Comparison of ENCODE assay signal across 1 cellular context in the genomic region with DNA sequence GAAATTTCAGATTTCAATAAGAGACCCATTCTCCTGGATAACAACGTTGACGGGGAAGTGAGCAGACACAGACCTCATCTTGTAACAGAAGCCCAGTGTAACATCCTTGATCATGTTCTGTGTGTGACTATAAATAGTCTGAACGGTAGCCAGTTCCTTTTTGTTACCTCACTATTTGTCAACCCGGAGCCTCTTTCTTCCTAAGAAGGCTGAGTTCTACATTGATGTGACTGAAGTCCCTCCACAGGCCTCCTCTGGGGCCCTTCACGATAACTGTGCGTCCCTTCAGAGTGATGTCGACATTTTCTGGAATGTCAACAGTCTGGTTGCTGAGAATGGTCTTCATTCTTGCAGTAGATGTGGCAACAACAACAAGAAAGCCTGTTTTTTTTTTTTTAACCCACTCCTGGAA.
TF ChIP-seq lines count a peak whose summit lies in the region.

No MANE protein-coding gene starts in this region.

TF ChIP-seq in HepG2, 621 proteins besides CTCF, POLR2A, EP300 and RAD21 (continued from another document and continues in another):
- no peak for TF ChIP-seq NFAT5 (CRISPR knock-in tag; IDR thresholded peaks at IDR 0.05)
- no peak for TF ChIP-seq GLI4 (CRISPR knock-in tag; IDR thresholded peaks at IDR 0.05; ENCODE audit: borderline replicate concordance)
- TF ChIP-seq KDM1A (CRISPR knock-in tag; IDR thresholded peaks at IDR 0.05) = peak; percentile 66; the same call in 1 of the 2 replicates
- no peak for TF ChIP-seq HOXA5 (CRISPR knock-in tag; IDR thresholded peaks at IDR 0.05)
- TF ChIP-seq ZBTB43 (CRISPR knock-in tag; conservative IDR thresholded peaks at IDR 0.05) = no peak
- TF ChIP-seq ZNF572 (CRISPR knock-in tag; IDR thresholded peaks at IDR 0.05) = no peak
- no peak for TF ChIP-seq HNRNPK (IDR thresholded peaks at IDR 0.05; ENCODE audit: low read depth, low read length, poor library complexity, severe bottlenecking)
- TF ChIP-seq, protein P1, sequence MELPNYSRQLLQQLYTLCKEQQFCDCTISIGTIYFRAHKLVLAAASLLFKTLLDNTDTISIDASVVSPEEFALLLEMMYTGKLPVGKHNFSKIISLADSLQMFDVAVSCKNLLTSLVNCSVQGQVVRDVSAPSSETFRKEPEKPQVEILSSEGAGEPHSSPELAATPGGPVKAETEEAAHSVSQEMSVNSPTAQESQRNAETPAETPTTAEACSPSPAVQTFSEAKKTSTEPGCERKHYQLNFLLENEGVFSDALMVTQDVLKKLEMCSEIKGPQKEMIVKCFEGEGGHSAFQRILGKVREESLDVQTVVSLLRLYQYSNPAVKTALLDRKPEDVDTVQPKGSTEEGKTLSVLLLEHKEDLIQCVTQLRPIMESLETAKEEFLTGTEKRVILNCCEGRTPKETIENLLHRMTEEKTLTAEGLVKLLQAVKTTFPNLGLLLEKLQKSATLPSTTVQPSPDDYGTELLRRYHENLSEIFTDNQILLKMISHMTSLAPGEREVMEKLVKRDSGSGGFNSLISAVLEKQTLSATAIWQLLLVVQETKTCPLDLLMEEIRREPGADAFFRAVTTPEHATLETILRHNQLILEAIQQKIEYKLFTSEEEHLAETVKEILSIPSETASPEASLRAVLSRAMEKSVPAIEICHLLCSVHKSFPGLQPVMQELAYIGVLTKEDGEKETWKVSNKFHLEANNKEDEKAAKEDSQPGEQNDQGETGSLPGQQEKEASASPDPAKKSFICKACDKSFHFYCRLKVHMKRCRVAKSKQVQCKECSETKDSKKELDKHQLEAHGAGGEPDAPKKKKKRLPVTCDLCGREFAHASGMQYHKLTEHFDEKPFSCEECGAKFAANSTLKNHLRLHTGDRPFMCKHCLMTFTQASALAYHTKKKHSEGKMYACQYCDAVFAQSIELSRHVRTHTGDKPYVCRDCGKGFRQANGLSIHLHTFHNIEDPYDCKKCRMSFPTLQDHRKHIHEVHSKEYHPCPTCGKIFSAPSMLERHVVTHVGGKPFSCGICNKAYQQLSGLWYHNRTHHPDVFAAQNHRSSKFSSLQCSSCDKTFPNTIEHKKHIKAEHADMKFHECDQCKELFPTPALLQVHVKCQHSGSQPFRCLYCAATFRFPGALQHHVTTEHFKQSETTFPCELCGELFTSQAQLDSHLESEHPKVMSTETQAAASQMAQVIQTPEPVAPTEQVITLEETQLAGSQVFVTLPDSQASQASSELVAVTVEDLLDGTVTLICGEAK (IDR thresholded peaks at IDR 0.05) = no peak
- TF ChIP-seq, protein P1 (CRISPR knock-in tag; IDR thresholded peaks at IDR 0.05) = no peak
- TF ChIP-seq AKAP8 (CRISPR knock-in tag; IDR thresholded peaks at IDR 0.05) = no peak
- TF ChIP-seq FOXA3 (CRISPR knock-in tag; IDR thresholded peaks at IDR 0.05) = peak; percentile 97
- no peak for TF ChIP-seq FOXA1 (IDR thresholded peaks at IDR 0.05)
- TF ChIP-seq FOXA1 (CRISPR knock-in tag; IDR thresholded peaks at IDR 0.05) = peak; percentile 94
- TF ChIP-seq TAF1 (CRISPR knock-in tag; IDR thresholded peaks at IDR 0.05) = no peak
- TF ChIP-seq SOX5 (CRISPR knock-in tag; IDR thresholded peaks at IDR 0.05; ENCODE audit: borderline replicate concordance) = peak; percentile 85; the same call in 1 of the 2 replicates
- TF ChIP-seq KMT2B (CRISPR knock-in tag; IDR thresholded peaks at IDR 0.05) = peak; percentile 42; the same call in 1 of the 2 replicates
- TF ChIP-seq ATM (IDR thresholded peaks at IDR 0.05; ENCODE audit: borderline replicate concordance) = no peak
- 0 out of 2 replicates have a peak, but pooled peaks have one; percentile 48 for TF ChIP-seq MEF2D (CRISPR knock-in tag; IDR thresholded peaks at IDR 0.05)
- peak; percentile 99 for TF ChIP-seq TEAD3 (CRISPR knock-in tag; optimal IDR thresholded peaks at IDR 0.05; ENCODE audit: borderline replicate concordance)
- TF ChIP-seq ZKSCAN1 (IDR thresholded peaks at IDR 0.05; ENCODE audit: low read length) = no peak
- TF ChIP-seq CBFB (CRISPR knock-in tag; IDR thresholded peaks at IDR 0.05) = no peak
- peak; percentile 74 for TF ChIP-seq ZBTB7B (CRISPR knock-in tag; IDR thresholded peaks at IDR 0.05)
- TF ChIP-seq PPARG (CRISPR knock-in tag; conservative IDR thresholded peaks at IDR 0.05) = peak; percentile 41; the same call in 1 of the 2 replicates
- no peak for TF ChIP-seq CENPX (CRISPR knock-in tag; IDR thresholded peaks at IDR 0.05)
- no peak for TF ChIP-seq RFX5 (IDR thresholded peaks at IDR 0.05; ENCODE audit: low read depth, low read length)
- TF ChIP-seq ZNF337 (CRISPR knock-in tag; IDR thresholded peaks at IDR 0.05; ENCODE audit: borderline replicate concordance, low read depth) = no peak
- TF ChIP-seq FUBP1 (CRISPR knock-in tag; IDR thresholded peaks at IDR 0.05; ENCODE audit: borderline replicate concordance) = no peak
- peak; percentile 72 for TF ChIP-seq RARA (CRISPR knock-in tag; IDR thresholded peaks at IDR 0.05)
- no peak for TF ChIP-seq MED8 (CRISPR knock-in tag; IDR thresholded peaks at IDR 0.05; ENCODE audit: insufficient replicate concordance)
- TF ChIP-seq, protein P2, sequence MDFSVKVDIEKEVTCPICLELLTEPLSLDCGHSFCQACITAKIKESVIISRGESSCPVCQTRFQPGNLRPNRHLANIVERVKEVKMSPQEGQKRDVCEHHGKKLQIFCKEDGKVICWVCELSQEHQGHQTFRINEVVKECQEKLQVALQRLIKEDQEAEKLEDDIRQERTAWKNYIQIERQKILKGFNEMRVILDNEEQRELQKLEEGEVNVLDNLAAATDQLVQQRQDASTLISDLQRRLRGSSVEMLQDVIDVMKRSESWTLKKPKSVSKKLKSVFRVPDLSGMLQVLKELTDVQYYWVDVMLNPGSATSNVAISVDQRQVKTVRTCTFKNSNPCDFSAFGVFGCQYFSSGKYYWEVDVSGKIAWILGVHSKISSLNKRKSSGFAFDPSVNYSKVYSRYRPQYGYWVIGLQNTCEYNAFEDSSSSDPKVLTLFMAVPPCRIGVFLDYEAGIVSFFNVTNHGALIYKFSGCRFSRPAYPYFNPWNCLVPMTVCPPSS (IDR thresholded peaks at IDR 0.05) = no peak
- no peak for TF ChIP-seq ZNF549 (CRISPR knock-in tag; IDR thresholded peaks at IDR 0.05)
- no peak for TF ChIP-seq ZNF282 (IDR thresholded peaks at IDR 0.05; ENCODE audit: partially characterized antibody)
- TF ChIP-seq ELF3 (CRISPR knock-in tag; IDR thresholded peaks at IDR 0.05) = 0 out of 2 replicates have a peak, but pooled peaks have one; percentile 62
- TF ChIP-seq ZIK1 (CRISPR knock-in tag; IDR thresholded peaks at IDR 0.05; ENCODE audit: borderline replicate concordance, low read depth) = no peak
- TF ChIP-seq ZSCAN12 (CRISPR knock-in tag; IDR thresholded peaks at IDR 0.05) = no peak
- TF ChIP-seq ZBTB33 (CRISPR knock-in tag; IDR thresholded peaks at IDR 0.05) = no peak
- TF ChIP-seq HNRNPUL1 (IDR thresholded peaks at IDR 0.05; ENCODE audit: low read depth, low read length) = no peak
- no peak for TF ChIP-seq ZBTB7A (CRISPR knock-in tag; IDR thresholded peaks at IDR 0.05)
- no peak for TF ChIP-seq ELF1 (CRISPR knock-in tag; IDR thresholded peaks at IDR 0.05)
- peak; percentile 56 for TF ChIP-seq ZFX (CRISPR knock-in tag; IDR thresholded peaks at IDR 0.05; ENCODE audit: low read depth)
- peak; percentile 59; the same call in 1 of the 2 replicates for TF ChIP-seq HDAC2 (CRISPR knock-in tag; IDR thresholded peaks at IDR 0.05)
- no peak for TF ChIP-seq ZNF607 (CRISPR knock-in tag; IDR thresholded peaks at IDR 0.05; ENCODE audit: borderline replicate concordance)
